In genomic region chr12:53451661-53452158, GRCh38 we compare ENCODE assay signal across 8 cellular contexts. TPM values are rescaled to one million over a fixed set of nuclear protein-coding genes. Genes with fewer than 3 reads are reported as not detected.
DNase-seq lines count a peak whose midpoint lies in the region; ATAC-seq and TF ChIP-seq lines count a peak whose summit lies in the region.

Gene PCBP2, plus strand, starts transcription at chr12:53452102. Its CDS starts 2,699 bp downstream, at chr12:53454801.

- intact Hi-C loops in adrenal gland (cut with DNase I): loop anchor here in 1 of 2 donors (5.0 kb wide), 1 partner anchor 51 kb away; the partner anchor contains the start of gene TARBP2
- intact Hi-C loops in heart left ventricle (cut with DNase I): loop anchor here in 6 of 10 donors (2.0 to 5.0 kb wide), 4 partner anchors 41 to 57 kb away; partner anchors contain the start of gene TARBP2 (in 4 of the 6)
- intact Hi-C loops in posterior vena cava (cut with DNase I): no loop called here

- TF ChIP-seq POLR2A in adrenal gland (IDR thresholded peaks at IDR 0.05): peak; percentile 45 to 88
- peak in 1 of 2 donors; percentile 72 for TF ChIP-seq POLR2A in heart left ventricle (IDR thresholded peaks at IDR 0.05)

- H3K27ac Mint-ChIP-seq in T-cell: peak within 1 kb of the TSS; percentile 99

- peaks cover 31% of the 10 kb centered on the region for H3K36me3 Mint-ChIP-seq in T-cell

- H3K27ac ChIP-seq in adrenal gland: peak within 1 kb of the TSS; percentile 85 to 99 (median 95)
- peak within 1 kb of the TSS; percentile 89 to 98 (median 96) for H3K27ac ChIP-seq in heart left ventricle

- peak; percentile 97 for ATAC-seq in HG02798 (IDR thresholded peaks at IDR 0.05; ENCODE audit: poor library complexity, unreplicated experiment)
- ATAC-seq in T-cell (replicated peaks in 1 of 4): peak; percentile 94
- ATAC-seq in heart left ventricle: peak; percentile 97 to 98 (median 98)

- CTCF ChIA-PET in T-cell (lab: Charles Lee): interaction anchor here (0.5 to 1.9 kb wide), 6 partner anchors 10 to 99 kb away, joined by 3 to 8 read pairs (median 4); partner anchors contain the start of gene TARBP2 (in 1 of the 2)

- H3K4me1 ChIP-seq in adrenal gland (replicated peaks in 1 of 2): peaks cover 11 to 28% of the 10 kb centered on the region in 2 donors
- H3K4me1 ChIP-seq in heart left ventricle: peaks cover 5 to 32% (median 26%) of the 10 kb centered on the region in 12 donors

- peak within 1 kb of the TSS; percentile 89 to 99 (median 97) for H3K4me3 Mint-ChIP-seq in T-cell

- H3K9me3 ChIP-seq in adrenal gland (replicated peaks in 1 of 3) (no peaks in the 10 kb centered on the region), heart left ventricle (no peaks in the 10 kb centered on the region)

- no peaks in the 10 kb centered on the region for H3K27me3 Mint-ChIP-seq in T-cell

- POLR2A ChIA-PET in T-cell (lab: Charles Lee): no interaction called here

- H3K4me3 ChIP-seq in adrenal gland (peak within 1 kb of the TSS; percentile 13 to 92 (median 63)), heart left ventricle (peak within 1 kb of the TSS; percentile 59 to 83 (median 78))

- H3K4me1 Mint-ChIP-seq in T-cell: peaks cover 34 to 41% (median 38%) of the 10 kb centered on the region in 3 donors

- peak; percentile 99 for DNase-seq in NCI-H1436 (lab: John Stamatoyannopoulos, UW)
- peak; percentile 89 to 99 (median 97) for DNase-seq in T-cell
- peak; percentile 97 to 99 (median 99) for DNase-seq in adrenal gland
- peak; percentile 99 for DNase-seq in heart left ventricle
- peak; percentile 99 for DNase-seq in posterior vena cava (ENCODE audit: low spot score)
- DNase-seq in ureter (ENCODE audit: low spot score): peak; percentile 98

- TF ChIP-seq CTCF in GM12874 (IDR thresholded peaks at IDR 0.05; ENCODE audit: insufficient read depth, low read depth, low read length): peak; percentile 88
- peak; percentile 66 to 99 (median 96) for TF ChIP-seq CTCF in adrenal gland (IDR thresholded peaks at IDR 0.05)
- peak; percentile 76 to 95 (median 86) for TF ChIP-seq CTCF in heart left ventricle (IDR thresholded peaks at IDR 0.05)

- peaks cover 0 to 35% of the 10 kb centered on the region in 2 donors for H3K36me3 ChIP-seq in adrenal gland (replicated peaks in 1 of 2)
- H3K36me3 ChIP-seq in heart left ventricle: peaks cover 0 to 52% (median 37%) of the 10 kb centered on the region in 9 donors

- H3K9me3 Mint-ChIP-seq in T-cell: no peaks in the 10 kb centered on the region

- WGBS in adrenal gland, 4 donors: 0 to 1% (median 0%) methylated on average over 18 to 32 of the region's 32 CpGs
- WGBS in heart left ventricle, 4 donors: 0 to 1% (median 1%) methylated on average over 27 to 32 of the region's 32 CpGs

- H3K27me3 ChIP-seq in adrenal gland (no peaks in the 10 kb centered on the region), heart left ventricle (no peaks in the 10 kb centered on the region)

RNA-seq across cellular contexts. Expression of gene PCBP2, which starts in this region (rescaled TPM):
- 1,000 to 10,000 TPM in 2 of 5 donors, 100 to 1,000 TPM in 3; 707 to 1,066 (median 764) TPM for total RNA-seq in T-cell
- 1,000 to 10,000 TPM in 2 of 8 donors, 100 to 1,000 TPM in 6; 300 to 1,158 (median 628) TPM for total RNA-seq in adrenal gland
- 100 to 1,000 TPM; 521 to 757 (median 545) TPM for polyA plus RNA-seq in adrenal gland
- total RNA-seq in heart left ventricle: 100 to 1,000 TPM; 293 to 642 (median 559) TPM
- 100 to 1,000 TPM; 290 to 343 TPM for polyA plus RNA-seq in heart left ventricle
- total RNA-seq in posterior vena cava: 100 to 1,000 TPM; 500 to 501 TPM
- 675 TPM for total RNA-seq in ureter

Comparison
In these comparisons a context has a peak if more than half of its experiments do, and no peak if none do; other contexts are left out.
1. Peak in every context shown above with its lines: DNase-seq, ATAC-seq, H3K4me3 ChIP-seq and H3K27ac ChIP-seq.
2. intact Hi-C loops: an anchor here in heart left ventricle (2.0 to 5.0 kb wide); none called in posterior vena cava.